Comparison of ENCODE assay signal across 13 cellular contexts in the genomic region with DNA sequence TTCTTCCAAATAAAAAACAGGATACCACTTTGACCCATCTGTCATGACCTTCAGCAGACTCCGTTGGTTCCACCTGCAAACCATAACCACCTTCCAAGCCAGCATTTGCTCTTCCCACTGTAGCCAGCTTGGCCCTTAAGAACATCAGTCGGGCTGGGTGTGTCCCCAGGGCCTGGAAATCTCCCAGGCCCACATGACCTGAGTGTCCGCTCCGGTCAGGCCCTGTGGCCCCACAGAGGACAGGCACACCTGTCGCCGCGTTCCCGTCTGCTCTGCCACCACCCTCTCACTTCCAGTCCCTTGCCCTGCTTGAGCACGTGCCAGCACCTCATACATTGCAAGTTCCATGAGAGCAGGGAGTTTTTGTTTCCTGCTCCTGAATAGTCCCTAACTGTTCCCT.
"Had no signal": no experiment of that assay in that cellular context is flagged by ENCODE, and none has a peak within 500 bp of the region (broad histone marks: within the 10 kb centered on the region; RNA-seq: fewer than 3 reads in every experiment).

No MANE protein-coding gene starts in this region.

- H3K27me3 Mint-ChIP-seq: activated naive CD8-positive, alpha-beta T cell had no signal

- H3K9me3 ChIP-seq: pancreas, tibial nerve had no signal

- H3K27ac Mint-ChIP-seq: activated naive CD8-positive, alpha-beta T cell had no signal

- H3K4me1 ChIP-seq: foreskin keratinocyte, pancreas, tibial nerve had no signal

- ATAC-seq: activated CD4-positive, CD25-positive, alpha-beta regulatory T cell treated with anti-CD3 and anti-CD28 coated beads, Interleukin-2, amount 50 U/mL, for 24 hours; foreskin keratinocyte; pancreas had no signal

- H3K4me3 ChIP-seq: pancreas, tibial nerve had no signal

- H3K4me3 Mint-ChIP-seq: activated naive CD8-positive, alpha-beta T cell had no signal

- DNase-seq: activated CD4-positive, alpha-beta T cell treated with anti-CD3 and anti-CD28 coated beads, Interleukin-2, amount 50 U/mL, for 48 hours; foreskin keratinocyte; glutamatergic neuron; hippocampal formation; pancreas; stimulated activated CD4-positive, alpha-beta T cell treated with anti-CD3 and anti-CD28 coated beads, Interleukin-12 subunit alpha, Interleukin-12 subunit beta, amount 100 ng/mL, for 4 hours; stimulated activated CD4-positive, alpha-beta T cell treated with anti-CD3 and anti-CD28 coated beads, Interleukin-1b, Interleukin-23, amount 100 ng/mL, for 48 hours; stimulated activated naive CD4-positive, alpha-beta T cell; T-helper 1 cell; T1000 had no signal

- H3K27me3 ChIP-seq: foreskin keratinocyte, pancreas, tibial nerve had no signal

- H3K27ac ChIP-seq: foreskin keratinocyte, pancreas, tibial nerve had no signal
